21 cellular contexts compared by ENCODE assay signal in the genomic region with DNA sequence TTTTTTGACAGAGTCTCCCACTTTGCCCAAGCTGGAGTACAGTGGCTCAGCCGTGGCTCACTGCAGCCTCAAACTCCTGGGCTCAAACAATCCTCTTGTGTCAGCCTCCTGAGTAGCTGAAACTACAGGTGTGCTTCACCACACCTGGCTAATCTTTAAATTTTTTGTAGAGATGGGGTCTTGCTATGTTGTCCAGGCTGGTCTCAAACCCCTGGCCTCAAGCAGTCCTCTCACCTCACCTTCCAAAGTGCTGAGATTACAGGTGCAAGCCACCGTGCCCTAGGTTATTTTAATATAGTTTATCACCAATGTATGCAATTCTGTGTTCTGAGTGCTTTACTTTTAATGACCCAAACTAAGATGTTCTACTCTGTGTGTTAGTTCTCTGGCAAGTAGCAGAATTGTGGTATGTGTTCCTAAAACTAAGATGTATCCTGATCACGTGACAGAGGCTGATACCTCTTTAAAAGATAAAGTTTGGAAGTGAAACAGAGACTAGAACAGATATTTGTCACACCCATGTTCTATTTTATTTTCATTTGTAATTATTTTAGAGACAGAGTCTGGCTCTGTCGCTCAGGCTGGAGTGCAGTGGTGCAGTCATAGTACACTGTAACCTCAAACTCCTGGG.
"Had no signal": no experiment of that assay in that cellular context is flagged by ENCODE, and none has a peak within 500 bp of the region (broad histone marks: within the 10 kb centered on the region; RNA-seq: fewer than 3 reads in every experiment).

No MANE protein-coding gene starts in this region.

- H3K27ac ChIP-seq: parathyroid adenoma, prostate gland, transverse colon had no signal

- H3K4me3 ChIP-seq: dorsolateral prefrontal cortex, prostate gland, spleen, testis, transverse colon had no signal

- FAIRE-seq: frontal cortex had no signal

- H3K36me3 ChIP-seq: prostate gland, transverse colon had no signal

- ATAC-seq: left lobe of liver; naive thymus-derived CD4-positive, alpha-beta T cell; sciatic nerve; stimulated activated memory B cell treated with anti-CD40 and anti-IgM and Interleukin-4, amounts not matched to agents 10 μg/mL and 1 μg/mL and 100 μg/mL, for 72 hours had no signal

- H3K27ac Mint-ChIP-seq: nephron progenitor cell; stimulated activated memory B cell treated with anti-CD40 and anti-IgM and Interleukin-4, amounts not matched to agents 10 μg/mL and 1 μg/mL and 100 μg/mL, for 72 hours; stimulated activated naive CD8-positive, alpha-beta T cell treated with anti-CD3 and anti-CD28 coated beads, Interleukin-15, Interleukin-2, amounts not matched to agents 100 ng/mL and 50 ng/mL, for 24 hours had no signal

- H3K9me3 ChIP-seq: prostate gland, spleen, testis, transverse colon had no signal

- H3K9me3 Mint-ChIP-seq: naive thymus-derived CD4-positive, alpha-beta T cell; nephron progenitor cell; stimulated activated memory B cell treated with anti-CD40 and anti-IgM and Interleukin-4, amounts not matched to agents 10 μg/mL and 1 μg/mL and 100 μg/mL, for 72 hours; stimulated activated naive CD8-positive, alpha-beta T cell treated with anti-CD3 and anti-CD28 coated beads, Interleukin-15, Interleukin-2, amounts not matched to agents 100 ng/mL and 50 ng/mL, for 24 hours had no signal

- DNase-seq: cortex of kidney; dorsolateral prefrontal cortex; effector CD8-positive, alpha-beta T cell; islet precursor cell; mammary epithelial cell; naive thymus-derived CD4-positive, alpha-beta T cell; nephron progenitor cell; retina; spleen; stimulated activated CD4-positive, alpha-beta T cell treated with anti-CD3 and anti-CD28 coated beads, Interleukin-15, amount 100 ng/mL, for 24 hours; stimulated activated CD4-positive, alpha-beta T cell treated with anti-CD3 and anti-CD28 coated beads, Interleukin-1b, Interleukin-23, amount 100 ng/mL, for 48 hours; stimulated activated CD4-positive, alpha-beta T cell treated with anti-CD3 and anti-CD28 coated beads, Interleukin-4, amount 100 ng/mL, for 24 hours; testis; transverse colon had no signal

- H3K27me3 ChIP-seq: dorsolateral prefrontal cortex, spleen, testis, transverse colon had no signal

- H3K4me1 ChIP-seq: parathyroid adenoma, prostate gland had no signal

- H3K27me3 Mint-ChIP-seq: naive thymus-derived CD4-positive, alpha-beta T cell; stimulated activated memory B cell treated with anti-CD40 and anti-IgM and Interleukin-4, amounts not matched to agents 10 μg/mL and 1 μg/mL and 100 μg/mL, for 72 hours; stimulated activated naive CD8-positive, alpha-beta T cell treated with anti-CD3 and anti-CD28 coated beads, Interleukin-15, Interleukin-2, amounts not matched to agents 100 ng/mL and 50 ng/mL, for 24 hours had no signal

- H3K4me3 Mint-ChIP-seq: naive thymus-derived CD4-positive, alpha-beta T cell; nephron progenitor cell; stimulated activated memory B cell treated with anti-CD40 and anti-IgM and Interleukin-4, amounts not matched to agents 10 μg/mL and 1 μg/mL and 100 μg/mL, for 72 hours; stimulated activated naive CD8-positive, alpha-beta T cell treated with anti-CD3 and anti-CD28 coated beads, Interleukin-15, Interleukin-2, amounts not matched to agents 100 ng/mL and 50 ng/mL, for 24 hours had no signal
